In genomic region chr13:110713642-110713952, GRCh38 we compare ENCODE assay signal across 8 cellular contexts. TPM values are rescaled to one million over a fixed set of nuclear protein-coding genes. Genes with fewer than 3 reads are reported as not detected.
DNase-seq lines count a peak whose midpoint lies in the region; ATAC-seq, FAIRE-seq and TF ChIP-seq lines count a peak whose summit lies in the region.

TSS of gene ING1 (plus strand) at chr13:110713700. CDS start at chr13:110714150, 450 bp downstream.

- H3K9ac ChIP-seq in GM23248 = peak within 1 kb of the TSS; percentile 98

- no peak for TF ChIP-seq CTCF in sigmoid colon (IDR thresholded peaks at IDR 0.05)

- H3K27ac ChIP-seq in GM23248 = peak within 1 kb of the TSS; percentile 98
- peak within 1 kb of the TSS; percentile 96 to 100 (median 100) for H3K27ac ChIP-seq in sigmoid colon

- intact Hi-C loops in sigmoid colon (cut with DNase I) = loop anchor here (1.0 to 10.0 kb wide), 5 partner anchors 97 to 501 kb away; no protein-coding TSS in a partner anchor

- FAIRE-seq in frontal cortex (lab: Jason Lieb, UNC) = no peak

- H3K4me2 ChIP-seq in GM23248 (ENCODE audit: unreplicated experiment) = peak within 1 kb of the TSS; percentile 97

- in situ Hi-C loops in GM23248 (cut with MboI) = no loop called here

- CTCF ChIA-PET in T-cell (lab: Charles Lee) = no interaction called here

- H3K4me1 Mint-ChIP-seq in T-cell = peaks cover 29 to 33% (median 32%) of the 10 kb centered on the region in 3 donors

- DNase-seq in GM23248 (no peak), T-cell (no peak), frontal cortex (ENCODE audit: low spot score in 2 of 2) (no peak), sigmoid colon (no peak), OCI-M1 (lab: John Stamatoyannopoulos, UW) (no peak), NCI-H69 (lab: John Stamatoyannopoulos, UW) (no peak)

- H3K27ac Mint-ChIP-seq in T-cell = peak within 1 kb of the TSS; percentile 97 to 98

- peak within 1 kb of the TSS; percentile 98 for H3K4me3 Mint-ChIP-seq in T-cell

- H3K4me3 ChIP-seq in GM23248 = peak within 1 kb of the TSS; percentile 87
- peak within 1 kb of the TSS; percentile 75 to 97 (median 88) for H3K4me3 ChIP-seq in sigmoid colon

- ATAC-seq in T-cell (replicated peaks in 1 of 4) = no peak
- ATAC-seq in GM18867 (IDR thresholded peaks at IDR 0.05; ENCODE audit: unreplicated experiment) = no peak
- ATAC-seq in GM19328 (IDR thresholded peaks at IDR 0.05; ENCODE audit: unreplicated experiment) = no peak

- peaks cover 25% of the 10 kb centered on the region for H3F3A ChIP-seq in GM23248 (ENCODE audit: insufficient read depth)

- H3K4me1 ChIP-seq in GM23248 (ENCODE audit: insufficient read depth) = peaks cover 24% of the 10 kb centered on the region
- peaks cover 0 to 35% (median 30%) of the 10 kb centered on the region in 4 donors for H3K4me1 ChIP-seq in sigmoid colon

- H3K79me2 ChIP-seq in GM23248 (ENCODE audit: insufficient read depth) = peaks cover 49% of the 10 kb centered on the region

- H3K9me3 Mint-ChIP-seq in T-cell = no peaks in the 10 kb centered on the region

- no peak for TF ChIP-seq POLR2A in sigmoid colon (IDR thresholded peaks at IDR 0.05)

- POLR2A ChIA-PET in T-cell (lab: Charles Lee) = interaction anchor here in 1 of 2 donors (0.5 kb wide), 1 partner anchor 9 kb away, joined by 3 read pairs; no protein-coding TSS in a partner anchor

- H3K27me3 Mint-ChIP-seq in T-cell = no peaks in the 10 kb centered on the region

- H3K27me3 ChIP-seq in GM23248 (replicated peaks; ENCODE audit: insufficient read depth) (no peaks in the 10 kb centered on the region), sigmoid colon (no peaks in the 10 kb centered on the region)

- H4K20me1 ChIP-seq in GM23248 (ENCODE audit: insufficient read depth) = no peaks in the 10 kb centered on the region

- WGBS in GM23248 (ENCODE audit: low coverage in 1 of 2, low lambda C conversion rate in 2 of 2, missing lambda C conversion rate in 2 of 2), 2 experiments = 1 to 2% methylated on average over 30 to 41 of the region's 45 CpGs
- WGBS in sigmoid colon, 2 donors = 1% methylated on average over 45 of the region's 45 CpGs

- H2AFZ ChIP-seq in GM23248 = peak within 1 kb of the TSS; percentile 86

- H3K36me3 ChIP-seq in GM23248 (ENCODE audit: low read depth) (no peaks in the 10 kb centered on the region), sigmoid colon (no peaks in the 10 kb centered on the region)

- H3K9me3 ChIP-seq in GM23248 (ENCODE audit: low read depth) (no peaks in the 10 kb centered on the region), sigmoid colon (no peaks in the 10 kb centered on the region)

- no peak for TF ChIP-seq EP300 in sigmoid colon (IDR thresholded peaks at IDR 0.05)

- no peaks in the 10 kb centered on the region for H3K9me2 ChIP-seq in GM23248 (ENCODE audit: insufficient read depth)

- no peaks in the 10 kb centered on the region for H3K36me3 Mint-ChIP-seq in T-cell

RNA-seq across cellular contexts. Expression of gene ING1, which starts in this region (rescaled TPM):
- total RNA-seq in GM23248 (2014; rRNA removed; shearing (Covaris generic)) = 7.2 and 8.2 TPM in 2 replicates
- polyA plus RNA-seq in GM23248 (2016; fragmentation: Nextera tagmentation; extraction: Ambion mirVana) (6.5 and 7.2 TPM in 2 replicates), sigmoid colon (10 to 100 TPM; 11.3 to 16.2 (median 15.4) TPM)
- total RNA-seq in T-cell (10 to 100 TPM in 4 of 5 donors, 1 to 10 TPM in 1; 9.9 to 29.4 (median 25.8) TPM), frontal cortex (22.4 TPM), sigmoid colon (10 to 100 TPM; 16.8 to 24.0 (median 21.9) TPM)
